In the genomic region with DNA sequence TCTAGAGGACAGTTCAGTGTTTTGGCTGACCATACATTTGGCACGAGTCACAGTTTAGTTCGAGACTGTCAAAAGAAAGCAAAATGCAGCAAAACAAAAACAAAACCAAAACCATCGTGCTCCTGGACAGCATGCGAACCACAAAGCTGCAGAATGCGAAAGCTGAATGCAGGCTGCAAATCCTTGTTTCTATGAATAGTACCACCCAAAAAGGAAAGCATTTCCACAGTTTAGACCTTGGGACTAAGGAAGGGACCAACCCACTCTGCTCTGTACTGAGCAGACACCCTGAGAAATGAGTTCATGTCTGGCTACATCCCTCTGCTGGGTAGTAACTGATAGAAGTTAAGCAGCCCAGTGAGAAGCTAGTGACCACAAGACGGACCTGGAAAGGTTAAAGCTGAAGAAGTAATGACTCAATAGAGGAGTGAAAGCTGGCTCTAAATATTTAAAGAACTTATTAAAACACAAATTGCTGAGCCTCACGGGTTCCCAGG, we compare ENCODE assay signal across 10 cellular contexts. TPM values are rescaled to one million over a fixed set of nuclear protein-coding genes. Genes with fewer than 3 reads are reported as not detected.
DNase-seq lines count a peak whose midpoint lies in the region; ATAC-seq and TF ChIP-seq lines count a peak whose summit lies in the region.
"Had no signal": no experiment of that assay in that cellular context is flagged by ENCODE, and none has a peak within 500 bp of the region (broad histone marks: within the 10 kb centered on the region; RNA-seq: fewer than 3 reads in every experiment).

No MANE protein-coding gene starts in this region.

- ATAC-seq in GM18520 (IDR thresholded peaks at IDR 0.05; ENCODE audit: unreplicated experiment) = peak; percentile 38
- ATAC-seq in HG02798 (IDR thresholded peaks at IDR 0.05; ENCODE audit: poor library complexity, unreplicated experiment) = peak; percentile 63
- no peak for ATAC-seq in WTC11

- no peaks in the 10 kb centered on the region for H3K9me3 Mint-ChIP-seq in WTC11

- POLR2A ChIA-PET in WTC11 (lab: Charles Lee) = no interaction called here

- H3K4me3 Mint-ChIP-seq in WTC11 = no peak overlapping the region

- peaks cover 27% of the 10 kb centered on the region for H3K27me3 Mint-ChIP-seq in WTC11 (ENCODE audit: low read depth)

- CTCF ChIA-PET in WTC11 (lab: Charles Lee) = interaction anchor here (0.9 to 4.0 kb wide), 4 partner anchors 104 to 288 kb away, joined by 3 to 49 read pairs (median 12); a partner anchor contains a TSS

- no peak for TF ChIP-seq CTCF in WTC11 (IDR thresholded peaks at IDR 0.05)

- DNase-seq in amniotic epithelial cell (ENCODE audit: low read depth) = peak; percentile 83
- DNase-seq in renal cortical epithelial cell (ENCODE audit: low read depth) = peak; percentile 30
- no peak for DNase-seq in NCI-H1092 treated with DMSO at 0.1 percent for 48 hours (lab: John Stamatoyannopoulos, UW)
- no peak for DNase-seq in NCI-H1417 (lab: John Stamatoyannopoulos, UW)
- DNase-seq in WTC11 (ENCODE audit: low spot score) = no peak
- no peak for DNase-seq in NCI-H345 (lab: John Stamatoyannopoulos, UW)
- DNase-seq: activated CD8-positive, alpha-beta memory T cell treated with anti-CD3 and anti-CD28 coated beads, Interleukin-2, amount 50 U/mL, for 48 hours; NCI-H1105 treated with DMSO at 0.1 percent for 48 hours had no signal

- H3K27ac Mint-ChIP-seq in WTC11 = no peak overlapping the region

- H3K4me1 Mint-ChIP-seq in WTC11 = peaks cover 26% of the 10 kb centered on the region

- H3K36me3 Mint-ChIP-seq in WTC11 = no peaks in the 10 kb centered on the region

TF ChIP-seq in WTC11, 78 proteins besides CTCF, POLR2A, EP300 and RAD21:
- TF ChIP-seq CBFB (CRISPR knock-in tag; IDR thresholded peaks at IDR 0.05; ENCODE audit: low read depth) (no peak), TP53 (CRISPR knock-in tag; IDR thresholded peaks at IDR 0.05) (no peak), SMAD3 (CRISPR knock-in tag; IDR thresholded peaks at IDR 0.05; ENCODE audit: borderline replicate concordance) (no peak), JUN (CRISPR knock-in tag; IDR thresholded peaks at IDR 0.05) (no peak), OVOL2 (CRISPR knock-in tag; IDR thresholded peaks at IDR 0.05; ENCODE audit: borderline replicate concordance) (no peak), NR3C1 (CRISPR knock-in tag; conservative IDR thresholded peaks at IDR 0.05; ENCODE audit: low read depth) (no peak), ZNF423 (CRISPR knock-in tag; IDR thresholded peaks at IDR 0.05) (no peak), ZNF416 (CRISPR knock-in tag; IDR thresholded peaks at IDR 0.05) (no peak), MXD4 (CRISPR knock-in tag; IDR thresholded peaks at IDR 0.05; ENCODE audit: borderline replicate concordance) (no peak), SOX15 (CRISPR knock-in tag; IDR thresholded peaks at IDR 0.05) (no peak)
- TF ChIP-seq, protein P1, sequence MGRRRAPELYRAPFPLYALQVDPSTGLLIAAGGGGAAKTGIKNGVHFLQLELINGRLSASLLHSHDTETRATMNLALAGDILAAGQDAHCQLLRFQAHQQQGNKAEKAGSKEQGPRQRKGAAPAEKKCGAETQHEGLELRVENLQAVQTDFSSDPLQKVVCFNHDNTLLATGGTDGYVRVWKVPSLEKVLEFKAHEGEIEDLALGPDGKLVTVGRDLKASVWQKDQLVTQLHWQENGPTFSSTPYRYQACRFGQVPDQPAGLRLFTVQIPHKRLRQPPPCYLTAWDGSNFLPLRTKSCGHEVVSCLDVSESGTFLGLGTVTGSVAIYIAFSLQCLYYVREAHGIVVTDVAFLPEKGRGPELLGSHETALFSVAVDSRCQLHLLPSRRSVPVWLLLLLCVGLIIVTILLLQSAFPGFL (CRISPR knock-in tag; IDR thresholded peaks at IDR 0.05; ENCODE audit: borderline replicate concordance) = no peak
- TF ChIP-seq, protein P2, sequence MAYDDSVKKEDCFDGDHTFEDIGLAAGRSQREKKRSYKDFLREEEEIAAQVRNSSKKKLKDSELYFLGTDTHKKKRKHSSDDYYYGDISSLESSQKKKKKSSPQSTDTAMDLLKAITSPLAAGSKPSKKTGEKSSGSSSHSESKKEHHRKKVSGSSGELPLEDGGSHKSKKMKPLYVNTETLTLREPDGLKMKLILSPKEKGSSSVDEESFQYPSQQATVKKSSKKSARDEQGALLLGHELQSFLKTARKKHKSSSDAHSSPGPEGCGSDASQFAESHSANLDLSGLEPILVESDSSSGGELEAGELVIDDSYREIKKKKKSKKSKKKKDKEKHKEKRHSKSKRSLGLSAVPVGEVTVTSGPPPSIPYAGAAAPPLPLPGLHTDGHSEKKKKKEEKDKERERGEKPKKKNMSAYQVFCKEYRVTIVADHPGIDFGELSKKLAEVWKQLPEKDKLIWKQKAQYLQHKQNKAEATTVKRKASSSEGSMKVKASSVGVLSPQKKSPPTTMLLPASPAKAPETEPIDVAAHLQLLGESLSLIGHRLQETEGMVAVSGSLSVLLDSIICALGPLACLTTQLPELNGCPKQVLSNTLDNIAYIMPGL (CRISPR knock-in tag; IDR thresholded peaks at IDR 0.05) = no peak
- TF ChIP-seq, protein P3, sequence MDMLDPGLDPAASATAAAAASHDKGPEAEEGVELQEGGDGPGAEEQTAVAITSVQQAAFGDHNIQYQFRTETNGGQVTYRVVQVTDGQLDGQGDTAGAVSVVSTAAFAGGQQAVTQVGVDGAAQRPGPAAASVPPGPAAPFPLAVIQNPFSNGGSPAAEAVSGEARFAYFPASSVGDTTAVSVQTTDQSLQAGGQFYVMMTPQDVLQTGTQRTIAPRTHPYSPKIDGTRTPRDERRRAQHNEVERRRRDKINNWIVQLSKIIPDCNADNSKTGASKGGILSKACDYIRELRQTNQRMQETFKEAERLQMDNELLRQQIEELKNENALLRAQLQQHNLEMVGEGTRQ (CRISPR knock-in tag; IDR thresholded peaks at IDR 0.05) = no peak

RNA-seq across cellular contexts. Expression of a gene that starts 3.9 kb away (rescaled TPM):
- total RNA-seq in renal cortical epithelial cell (5.5 and 11.6 TPM in 2 replicates), WTC11 (2021) (0.71 to 1.8 TPM (median 0.80 TPM) in 3 replicates)

Comparison
In these comparisons a context has a peak if more than half of its experiments do, and no peak if none do; other contexts are left out.
1. DNase-seq: peak in amniotic epithelial cell (single experiment) and renal cortical epithelial cell (single experiment); none in NCI-H1092 treated with DMSO at 0.1 percent for 48 hours (single experiment), NCI-H1417 (0 of 3), WTC11 (single experiment) and NCI-H345 (single experiment).